18 cellular contexts compared by ENCODE assay signal in genomic region chr2:235523021-235523420, GRCh38.
"Had no signal": no experiment of that assay in that cellular context is flagged by ENCODE, and none has a peak within 500 bp of the region (broad histone marks: within the 10 kb centered on the region; RNA-seq: fewer than 3 reads in every experiment).

No MANE protein-coding gene starts in this region.

- H2AFZ ChIP-seq: hepatocyte had no signal

- H3K9me3 ChIP-seq: ascending aorta, colonic mucosa, left lung, sigmoid colon had no signal

- FAIRE-seq: islet of Langerhans, urothelium cell line had no signal

- H3K27me3 ChIP-seq: ascending aorta, colonic mucosa, foreskin keratinocyte, hepatocyte, left lung, sigmoid colon had no signal

- H3K27ac ChIP-seq: ascending aorta, colonic mucosa, epithelial cell of prostate, foreskin keratinocyte, hepatocyte, sigmoid colon had no signal

- H3K4me1 ChIP-seq: ascending aorta had no signal

- H3K4me3 ChIP-seq: ascending aorta, colonic mucosa, hepatocyte, left lung, sigmoid colon had no signal

- H3K36me3 ChIP-seq: ascending aorta, colonic mucosa, left lung, sigmoid colon had no signal

- DNase-seq: activated CD4-positive, alpha-beta T cell treated with anti-CD3 and anti-CD28 coated beads, Interleukin-2, amount 10 ng/mL, durations not matched to agents 24 days and 14 days; activated CD8-positive, alpha-beta T cell treated with anti-CD3 and anti-CD28 coated beads for 36 hours; activated naive CD4-positive, alpha-beta T cell treated with anti-CD3 and anti-CD28 coated beads, Interleukin-2, amount 10 ng/mL, durations not matched to agents 7 days and 5 days; activated naive CD8-positive, alpha-beta T cell treated with anti-CD3 and anti-CD28 coated beads, Interleukin-2, amount 50 U/mL, for 24 hours; activated T-cell treated with anti-CD3 and anti-CD28 coated beads, Interleukin-2, amount 50 U/mL, for 24 hours; colonic mucosa; endodermal cell; foreskin keratinocyte; midbrain; sigmoid colon; stimulated activated naive CD4-positive, alpha-beta T cell; T-cell had no signal

- ATAC-seq: activated CD8-positive, alpha-beta T cell treated with anti-CD3 and anti-CD28 coated beads for 36 hours; activated naive CD8-positive, alpha-beta T cell treated with anti-CD3 and anti-CD28 coated beads, Interleukin-2, amount 50 U/mL, for 24 hours; foreskin keratinocyte; left lung; T-cell had no signal

- H3K4me2 ChIP-seq: hepatocyte had no signal
